Comparison of ENCODE assay signal across 18 cellular contexts in the genomic region with DNA sequence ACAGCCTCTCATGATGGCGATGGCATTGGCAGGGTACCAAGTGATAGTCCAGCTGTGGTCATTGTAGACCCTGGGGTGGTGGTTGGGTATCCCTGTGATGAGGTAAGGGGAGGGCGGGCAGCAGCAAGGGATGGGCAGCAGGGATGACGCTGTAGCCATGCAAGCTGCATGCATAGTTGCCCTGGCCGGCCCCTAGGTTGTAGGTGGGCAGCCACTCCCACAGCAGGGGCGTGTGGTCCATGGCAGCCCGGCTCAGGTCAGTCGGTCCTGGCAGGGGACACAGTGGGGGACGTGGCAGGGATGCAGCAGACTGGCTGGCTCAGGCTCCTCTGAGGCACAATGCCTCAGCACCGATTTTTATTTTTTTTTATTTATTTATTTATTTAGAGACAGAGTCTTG.
"Had no signal": no experiment of that assay in that cellular context is flagged by ENCODE, and none has a peak within 500 bp of the region (broad histone marks: within the 10 kb centered on the region; RNA-seq: fewer than 3 reads in every experiment).

No MANE protein-coding gene starts in this region.

- H3K27ac ChIP-seq: SJSA1, SK-N-MC had no signal

- H3K4me3 ChIP-seq: MG63, SJSA1, SK-N-MC had no signal

- DNase-seq: KBM-7, MG63, NCI-H1092, NCI-H1105 treated with DMSO at 0.1 percent for 48 hours, NCI-H1417 treated with DMSO at 0.1 percent for 48 hours, NCI-H146, NCI-H1930, NCI-H2081, NCI-H2107, NCI-H2227 treated with DMSO at 0.1 percent for 48 hours, NCI-H524, NCI-H526 treated with DMSO at 0.1 percent for 48 hours, NCI-H82, Right ventricle myocardium superior, RPMI8226, SIG-M5 had no signal
